In genomic region chr4:142128529-142128928, GRCh38 we compare ENCODE assay signal across 11 cellular contexts.
DNase-seq lines count a peak whose midpoint lies in the region; FAIRE-seq and TF ChIP-seq lines count a peak whose summit lies in the region.
"Had no signal": no experiment of that assay in that cellular context is flagged by ENCODE, and none has a peak within 500 bp of the region (broad histone marks: within the 10 kb centered on the region; RNA-seq: fewer than 3 reads in every experiment).

No MANE protein-coding gene starts in this region.

- TF ChIP-seq POLR2A in GM12892 (IDR thresholded peaks at IDR 0.05; ENCODE audit: low read depth, low read length): no peak

- H3K9me3 Mint-ChIP-seq in CD4-positive, alpha-beta memory T cell: no peaks in the 10 kb centered on the region
- no peaks in the 10 kb centered on the region for H3K9me3 Mint-ChIP-seq in activated naive CD4-positive, alpha-beta T cell treated with anti-CD3 and anti-CD28 coated beads, Interleukin-2, amount 50 U/mL, for 24 hours
- no peaks in the 10 kb centered on the region for H3K9me3 Mint-ChIP-seq in activated T-helper 2 cell treated with anti-CD3 and anti-CD28 coated beads, Interferon-gamma antibody, Interleukin-2, Interleukin-4, amounts not matched to agents 10 μg/mL and 5 μg/mL and 100 μg/mL, durations not matched to agents 14 hours and 24 hours and 36 hours

- H3K4me1 Mint-ChIP-seq in CD4-positive, alpha-beta memory T cell: peaks cover 19 to 33% (median 24%) of the 10 kb centered on the region in 4 donors
- H3K4me1 Mint-ChIP-seq in activated naive CD4-positive, alpha-beta T cell treated with anti-CD3 and anti-CD28 coated beads, Interleukin-2, amount 50 U/mL, for 24 hours: peaks cover 41% of the 10 kb centered on the region
- H3K4me1 Mint-ChIP-seq in activated T-helper 2 cell treated with anti-CD3 and anti-CD28 coated beads, Interferon-gamma antibody, Interleukin-2, Interleukin-4, amounts not matched to agents 10 μg/mL and 5 μg/mL and 100 μg/mL, durations not matched to agents 14 hours and 24 hours and 36 hours (ENCODE audit: low read depth): peaks cover 14% of the 10 kb centered on the region
- H3K4me1 Mint-ChIP-seq: immature natural killer cell had no signal

- FAIRE-seq in GM12892 (lab: Jason Lieb, UNC): no peak
- FAIRE-seq: bronchial epithelial cell had no signal

- CTCF ChIA-PET in CD4-positive, alpha-beta memory T cell (lab: Charles Lee; ENCODE audit: partially characterized antibody): interaction anchor here (0.8 to 2.2 kb wide), 17 partner anchors 10 to 719 kb away, joined by 3 to 23 read pairs (median 3); partner anchors contain the start of gene INPP4B

- peaks cover 13 to 34% of the 10 kb centered on the region in 2 donors for H3K36me3 Mint-ChIP-seq in CD4-positive, alpha-beta memory T cell
- H3K36me3 Mint-ChIP-seq in activated naive CD4-positive, alpha-beta T cell treated with anti-CD3 and anti-CD28 coated beads, Interleukin-2, amount 50 U/mL, for 24 hours: peaks cover 9% of the 10 kb centered on the region
- peaks cover 26% of the 10 kb centered on the region for H3K36me3 Mint-ChIP-seq in activated T-helper 2 cell treated with anti-CD3 and anti-CD28 coated beads, Interferon-gamma antibody, Interleukin-2, Interleukin-4, amounts not matched to agents 10 μg/mL and 5 μg/mL and 100 μg/mL, durations not matched to agents 14 hours and 24 hours and 36 hours (ENCODE audit: low read depth)
- H3K36me3 Mint-ChIP-seq: immature natural killer cell had no signal

- no peaks in the 10 kb centered on the region for H3K27me3 ChIP-seq in CD4-positive, alpha-beta memory T cell (ENCODE audit: insufficient read depth, low read length)

- no peak overlapping the region for H3K4me3 Mint-ChIP-seq in CD4-positive, alpha-beta memory T cell
- H3K4me3 Mint-ChIP-seq in activated naive CD4-positive, alpha-beta T cell treated with anti-CD3 and anti-CD28 coated beads, Interleukin-2, amount 50 U/mL, for 24 hours: no peak overlapping the region
- H3K4me3 Mint-ChIP-seq in activated T-helper 2 cell treated with anti-CD3 and anti-CD28 coated beads, Interferon-gamma antibody, Interleukin-2, Interleukin-4, amounts not matched to agents 10 μg/mL and 5 μg/mL and 100 μg/mL, durations not matched to agents 14 hours and 24 hours and 36 hours (ENCODE audit: low read depth): no peak overlapping the region
- H3K4me3 Mint-ChIP-seq: immature natural killer cell had no signal

- intact Hi-C loops in CD4-positive, alpha-beta memory T cell (cut with micrococcal nuclease): loop anchor here (5.0 kb wide), 1 partner anchor 821 kb away; no protein-coding TSS in a partner anchor
- intact Hi-C loops in activated T-helper 2 cell treated with anti-CD3 and anti-CD28 coated beads, Interferon-gamma antibody, Interleukin-2, Interleukin-4, amounts not matched to agents 10 μg/mL and 5 μg/mL and 100 μg/mL, durations not matched to agents 14 hours and 24 hours and 36 hours (cut with micrococcal nuclease): loop anchor here (5.0 to 10.0 kb wide), 3 partner anchors 139 to 439 kb away; no protein-coding TSS in a partner anchor

- TF ChIP-seq CTCF in fibroblast of villous mesenchyme (IDR thresholded peaks at IDR 0.05; ENCODE audit: insufficient read depth, low read depth, low read length) (no peak), retinal pigment epithelial cell (conservative IDR thresholded peaks at IDR 0.05; ENCODE audit: low read depth, low read length) (no peak)

- no peak overlapping the region for H3K4me3 ChIP-seq in CD4-positive, alpha-beta memory T cell (ENCODE audit: low read length in 2 of 2)
- no peak overlapping the region for H3K4me3 ChIP-seq in fibroblast of villous mesenchyme (ENCODE audit: low read depth, low read length)
- no peak overlapping the region for H3K4me3 ChIP-seq in retinal pigment epithelial cell (ENCODE audit: low read length)

- H3K27me3 Mint-ChIP-seq in CD4-positive, alpha-beta memory T cell: no peaks in the 10 kb centered on the region
- no peaks in the 10 kb centered on the region for H3K27me3 Mint-ChIP-seq in activated naive CD4-positive, alpha-beta T cell treated with anti-CD3 and anti-CD28 coated beads, Interleukin-2, amount 50 U/mL, for 24 hours
- H3K27me3 Mint-ChIP-seq in activated T-helper 2 cell treated with anti-CD3 and anti-CD28 coated beads, Interferon-gamma antibody, Interleukin-2, Interleukin-4, amounts not matched to agents 10 μg/mL and 5 μg/mL and 100 μg/mL, durations not matched to agents 14 hours and 24 hours and 36 hours (ENCODE audit: low read depth): no peaks in the 10 kb centered on the region

- POLR2A ChIA-PET in CD4-positive, alpha-beta memory T cell (lab: Charles Lee; ENCODE audit: partially characterized antibody): interaction anchor here (0.6 to 1.9 kb wide), 2 partner anchors 271 to 718 kb away, joined by 3 to 10 read pairs; partner anchors contain the start of gene INPP4B

- peak overlapping the region in 5 of 7 donors; percentile 18 to 79 (median 26) for H3K27ac Mint-ChIP-seq in CD4-positive, alpha-beta memory T cell
- H3K27ac Mint-ChIP-seq in activated naive CD4-positive, alpha-beta T cell treated with anti-CD3 and anti-CD28 coated beads, Interleukin-2, amount 50 U/mL, for 24 hours: peak overlapping the region; percentile 84
- H3K27ac Mint-ChIP-seq in activated T-helper 2 cell treated with anti-CD3 and anti-CD28 coated beads, Interferon-gamma antibody, Interleukin-2, Interleukin-4, amounts not matched to agents 10 μg/mL and 5 μg/mL and 100 μg/mL, durations not matched to agents 14 hours and 24 hours and 36 hours: no peak overlapping the region
- H3K27ac Mint-ChIP-seq: immature natural killer cell had no signal

- no peaks in the 10 kb centered on the region for H3K9me3 ChIP-seq in CD4-positive, alpha-beta memory T cell (ENCODE audit: control insufficient read depth in 1 of 2, low read length in 2 of 2)

- H3K4me1 ChIP-seq in CD4-positive, alpha-beta memory T cell (ENCODE audit: insufficient read depth, low read length): peaks cover 46% of the 10 kb centered on the region

- H3K36me3 ChIP-seq in CD4-positive, alpha-beta memory T cell (ENCODE audit: insufficient read depth, low read length): no peaks in the 10 kb centered on the region

- DNase-seq in CD4-positive, alpha-beta memory T cell: no peak
- peak; percentile 62 for DNase-seq in fibroblast of villous mesenchyme (ENCODE audit: low read depth)
- peak; percentile 33 for DNase-seq in retinal pigment epithelial cell (ENCODE audit: low read depth)
- DNase-seq in stimulated activated CD4-positive, alpha-beta T cell treated with anti-CD3 and anti-CD28 coated beads, Interleukin-12 subunit alpha, Interleukin-12 subunit beta, amount 100 ng/mL, for 4 hours: no peak
- no peak for DNase-seq in GM12892 (ENCODE audit: insufficient read length)
- DNase-seq in activated T-helper 2 cell treated with anti-CD3 and anti-CD28 coated beads, Interferon-gamma antibody, Interleukin-2, Interleukin-4, amounts not matched to agents 10 μg/mL and 5 μg/mL and 100 μg/mL, durations not matched to agents 14 hours and 24 hours and 36 hours (ENCODE audit: low spot score): no peak
- DNase-seq in SW 1271 (lab: John Stamatoyannopoulos, UW): no peak
- DNase-seq: immature natural killer cell, NCI-H1694 had no signal

- H3K27ac ChIP-seq in CD4-positive, alpha-beta memory T cell (ENCODE audit: low read depth, low read length): no peak overlapping the region

Comparison
In these comparisons a context has a peak if more than half of its experiments do, and no peak if none do; other contexts are left out.
1. DNase-seq: peak in fibroblast of villous mesenchyme (single experiment) and retinal pigment epithelial cell (single experiment); none in CD4-positive, alpha-beta memory T cell (0 of 5), stimulated activated CD4-positive, alpha-beta T cell treated with anti-CD3 and anti-CD28 coated beads, Interleukin-12 subunit alpha, Interleukin-12 subunit beta, amount 100 ng/mL, for 4 hours (single experiment), GM12892 (single experiment), activated T-helper 2 cell treated with anti-CD3 and anti-CD28 coated beads, Interferon-gamma antibody, Interleukin-2, Interleukin-4, amounts not matched to agents 10 μg/mL and 5 μg/mL and 100 μg/mL, durations not matched to agents 14 hours and 24 hours and 36 hours (single experiment) and SW 1271 (0 of 2).